Comparison of ENCODE assay signal across 8 cellular contexts in genomic region chr17:14301761-14302401, GRCh38. TPM values are rescaled to one million over a fixed set of nuclear protein-coding genes. Genes with fewer than 3 reads are reported as not detected.
DNase-seq lines count a peak whose midpoint lies in the region; ATAC-seq and TF ChIP-seq lines count a peak whose summit lies in the region.

No MANE protein-coding gene starts in this region.

- peaks cover 16 to 18% of the 10 kb centered on the region in 2 donors for H3K36me3 Mint-ChIP-seq in stimulated activated naive B cell treated with anti-CD40 and anti-IgM and Interleukin-4, amounts not matched to agents 10 μg/mL and 1 μg/mL and 100 μg/mL, for 72 hours

- peak overlapping the region; percentile 91 for H3K4me3 Mint-ChIP-seq in stimulated activated naive B cell treated with anti-CD40 and anti-IgM and Interleukin-4, amounts not matched to agents 10 μg/mL and 1 μg/mL and 100 μg/mL, for 72 hours

- peak overlapping the region; percentile 92 for H3K27ac Mint-ChIP-seq in stimulated activated naive B cell treated with anti-CD40 and anti-IgM and Interleukin-4, amounts not matched to agents 10 μg/mL and 1 μg/mL and 100 μg/mL, for 72 hours

- H3K27ac ChIP-seq in C4-2B (peak overlapping the region; percentile 54), VCaP (peak overlapping the region; percentile 61)

- H3K27me3 Mint-ChIP-seq in stimulated activated naive B cell treated with anti-CD40 and anti-IgM and Interleukin-4, amounts not matched to agents 10 μg/mL and 1 μg/mL and 100 μg/mL, for 72 hours = peaks cover 20 to 44% of the 10 kb centered on the region in 2 donors

- peak; percentile 27 for ATAC-seq in HG02642 (IDR thresholded peaks at IDR 0.05; ENCODE audit: poor library complexity, unreplicated experiment)
- ATAC-seq in stimulated activated naive B cell treated with anti-CD40 and anti-IgM and Interleukin-4, amounts not matched to agents 10 μg/mL and 1 μg/mL and 100 μg/mL, for 72 hours (replicated peaks) = peak; percentile 46

- H3K9me3 Mint-ChIP-seq in stimulated activated naive B cell treated with anti-CD40 and anti-IgM and Interleukin-4, amounts not matched to agents 10 μg/mL and 1 μg/mL and 100 μg/mL, for 72 hours = no peaks in the 10 kb centered on the region

- TF ChIP-seq CTCF in C4-2B (conservative IDR thresholded peaks at IDR 0.05) (no peak), VCaP (conservative IDR thresholded peaks at IDR 0.05) (no peak)

- peaks cover 42 to 83% of the 10 kb centered on the region in 2 donors for H3K4me1 Mint-ChIP-seq in stimulated activated naive B cell treated with anti-CD40 and anti-IgM and Interleukin-4, amounts not matched to agents 10 μg/mL and 1 μg/mL and 100 μg/mL, for 72 hours

- peak; percentile 64 for DNase-seq in central memory CD4-positive, alpha-beta T cell
- DNase-seq in lung microvascular endothelial cell (ENCODE audit: low read depth in 2 of 2) (peak; percentile 22 to 30), NCI-H1694 treated with DMSO at 0.1 percent for 48 hours (lab: John Stamatoyannopoulos, UW) (no peak), OCI-M2 (lab: John Stamatoyannopoulos, UW; ENCODE audit: unreplicated experiment) (no peak)
- peak; percentile 76 for DNase-seq in stimulated activated naive B cell treated with anti-CD40 and anti-IgM and Interleukin-4, amounts not matched to agents 10 μg/mL and 1 μg/mL and 100 μg/mL, for 72 hours

RNA-seq across cellular contexts. Expression of gene HS3ST3B1, which starts 1.0 kb away (rescaled TPM):
- total RNA-seq in lung microvascular endothelial cell = 0.22 and 1.6 TPM in 2 replicates

Comparison
In these comparisons a context has a peak if more than half of its experiments do, and no peak if none do; other contexts are left out.
1. DNase-seq: peak in central memory CD4-positive, alpha-beta T cell (single experiment), lung microvascular endothelial cell (2 of 2) and stimulated activated naive B cell treated with anti-CD40 and anti-IgM and Interleukin-4, amounts not matched to agents 10 μg/mL and 1 μg/mL and 100 μg/mL, for 72 hours (single experiment); none in NCI-H1694 treated with DMSO at 0.1 percent for 48 hours (single experiment) and OCI-M2 (single experiment).